ENCODE assay signal across 8 cellular contexts in the genomic region with DNA sequence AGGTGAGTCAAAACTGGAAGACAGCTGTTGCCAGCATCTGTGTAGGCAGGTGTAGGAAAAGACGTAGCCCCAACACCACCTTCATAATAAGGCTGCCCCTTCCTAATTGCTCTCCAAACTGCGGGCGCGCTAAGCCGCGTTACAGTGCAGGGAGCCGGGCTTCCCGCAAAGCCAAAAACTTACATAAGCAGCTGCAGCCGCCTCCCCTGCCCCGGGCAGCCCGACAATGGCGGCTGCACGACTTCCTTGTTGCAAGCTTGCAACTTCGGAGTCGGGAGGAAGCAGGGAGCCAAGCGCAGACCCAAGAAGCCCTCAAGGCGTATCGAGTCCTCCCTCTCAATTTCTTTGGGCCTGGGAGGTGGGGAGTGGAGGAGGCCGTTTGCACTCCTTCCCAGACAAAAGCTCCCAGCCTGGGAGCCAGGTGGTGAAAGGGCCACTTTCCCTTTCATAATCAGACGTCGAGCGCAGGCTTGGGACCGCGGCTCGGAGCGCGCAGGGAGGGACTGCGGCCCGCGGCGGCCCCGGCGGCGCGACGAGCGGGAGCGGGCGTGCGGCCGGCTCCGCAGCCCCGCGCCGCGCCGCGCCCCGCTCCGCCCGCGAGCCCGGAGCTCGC. TPM values are rescaled to one million over a fixed set of nuclear protein-coding genes. Genes with fewer than 3 reads are reported as not detected.
DNase-seq lines count a peak whose midpoint lies in the region; ATAC-seq lines count a peak whose summit lies in the region.

No MANE protein-coding gene starts in this region.

- H3K36me3 ChIP-seq in ectodermal cell (ENCODE audit: control insufficient read depth, insufficient read depth, low read length) (peaks cover 7% of the 10 kb centered on the region), mesodermal cell (ENCODE audit: control insufficient read depth, insufficient read depth, low read length) (peaks cover 28% of the 10 kb centered on the region)

- H3K4me3 ChIP-seq in ectodermal cell (ENCODE audit: insufficient read depth, low read depth, low read length): peak overlapping the region; percentile 67
- H3K4me3 ChIP-seq in mesodermal cell (ENCODE audit: extremely low read depth, insufficient read depth, low read length, poor library complexity, severe bottlenecking): peak overlapping the region; percentile 59

- H3K9me3 ChIP-seq in ectodermal cell (ENCODE audit: control insufficient read depth, low read length) (no peaks in the 10 kb centered on the region), mesodermal cell (ENCODE audit: control insufficient read depth, low read length) (no peaks in the 10 kb centered on the region)

- H3K4me1 ChIP-seq in ectodermal cell (ENCODE audit: control insufficient read depth, insufficient read depth, low read length) (no peaks in the 10 kb centered on the region), mesodermal cell (ENCODE audit: control insufficient read depth, insufficient read depth, low read length, poor library complexity, severe bottlenecking) (peaks cover 4% of the 10 kb centered on the region)

- peaks cover 18% of the 10 kb centered on the region for H3K27me3 ChIP-seq in ectodermal cell (ENCODE audit: control insufficient read depth, insufficient read depth, low read length, poor library complexity, severe bottlenecking)

- DNase-seq in NCI-H187 (lab: John Stamatoyannopoulos, UW) (peak; percentile 16 to 31), NCI-H187 treated with DMSO at 0.1 percent for 48 hours (lab: John Stamatoyannopoulos, UW) (no peak), NCI-H460 (ENCODE audit: extremely low read depth, low read depth) (peak; percentile 14)
- peak; percentile 53 to 56 for DNase-seq in activated CD4-positive, alpha-beta T cell treated with anti-CD3 and anti-CD28 coated beads, Interleukin-2, amount 50 U/mL, for 48 hours
- peak; percentile 14 to 23 for DNase-seq in stimulated activated CD8-positive, alpha-beta memory T cell treated with anti-CD3 and anti-CD28 coated beads, Interleukin-2, amount 100 ng/mL, for 48 hours (ENCODE audit: low read depth in 2 of 2)

- 0% methylated on average over 54 of the region's 54 CpGs for WGBS in ectodermal cell, 2 experiments
- 0 to 1% methylated on average over 20 to 32 of the region's 54 CpGs for WGBS in mesodermal cell (ENCODE audit: insufficient coverage in 2 of 2), 2 experiments

- H3K27ac ChIP-seq in ectodermal cell (ENCODE audit: insufficient read depth, low read depth, low read length, poor library complexity, severe bottlenecking) (peak overlapping the region; percentile 78), mesodermal cell (ENCODE audit: low read depth, low read length, severe bottlenecking) (peak overlapping the region; percentile 88)

- ATAC-seq in HG02981 (IDR thresholded peaks at IDR 0.05; ENCODE audit: unreplicated experiment): peak; percentile 19

RNA-seq across cellular contexts. Expression of a gene that starts 0.8 kb away (rescaled TPM):
- total RNA-seq in NCI-H460 (2014; rRNA removed; shearing (Covaris generic)): 17.3 and 19.3 TPM in 2 replicates
- polyA plus RNA-seq in NCI-H460 (2014; cell fraction: nucleus; rRNA removed): 28.9 and 31.4 TPM in 2 replicates
- 17.3 TPM for polyA plus RNA-seq in ectodermal cell (2013, experiment 1 of 4)
- 19.8 TPM for polyA plus RNA-seq in ectodermal cell (2013, experiment 2 of 4)
- polyA plus RNA-seq in ectodermal cell (2013, experiment 3 of 4): 13.5 TPM
- 14.3 TPM for polyA plus RNA-seq in ectodermal cell (2013, experiment 4 of 4)
- 15.8 TPM for polyA plus RNA-seq in mesodermal cell (2013, experiment 1 of 2)
- 14.1 TPM for polyA plus RNA-seq in mesodermal cell (2013, experiment 2 of 2)
